18 cellular contexts compared by ENCODE assay signal in the genomic region with DNA sequence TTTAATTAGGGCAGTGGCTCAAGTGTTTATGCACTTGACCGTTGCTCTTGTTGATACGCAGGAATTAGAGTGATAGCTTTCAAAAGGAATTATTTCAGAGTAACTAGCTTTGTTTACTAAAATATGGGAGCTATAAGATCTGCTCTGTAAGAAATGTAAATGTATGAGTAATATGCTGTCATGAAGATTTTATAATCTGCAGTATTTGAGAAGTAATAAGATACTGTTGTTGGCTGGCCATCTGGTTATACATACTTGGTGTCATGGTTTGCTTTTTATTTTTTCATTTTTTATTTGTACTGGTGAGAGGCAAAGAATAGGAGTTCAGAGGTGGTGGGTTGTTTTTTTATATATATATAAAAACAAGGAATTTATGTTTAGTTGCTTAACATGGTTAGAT. TPM values are rescaled to one million over a fixed set of nuclear protein-coding genes. Genes with fewer than 3 reads are reported as not detected.
DNase-seq lines count a peak whose midpoint lies in the region; ATAC-seq, FAIRE-seq and TF ChIP-seq lines count a peak whose summit lies in the region.
"Had no signal": no experiment of that assay in that cellular context is flagged by ENCODE, and none has a peak within 500 bp of the region (broad histone marks: within the 10 kb centered on the region; RNA-seq: fewer than 3 reads in every experiment).

No MANE protein-coding gene starts in this region.

- no peak for TF ChIP-seq RAD21 in SK-N-SH (IDR thresholded peaks at IDR 0.05; ENCODE audit: low read length)

- no peak overlapping the region for H2AFZ ChIP-seq in SK-N-SH (ENCODE audit: low read depth)

- intact Hi-C loops in left colon (cut with DNase I, micrococcal nuclease), result no loop called here

- TF ChIP-seq EP300 in SK-N-SH (IDR thresholded peaks at IDR 0.05; ENCODE audit: borderline replicate concordance in 1 of 2, low read depth in 1 of 2, low read length in 1 of 2), result no peak

- no peaks in the 10 kb centered on the region for H3K27me3 Mint-ChIP-seq in activated CD4-positive, alpha-beta memory T cell treated with anti-CD3 and anti-CD28 coated beads, Interleukin-2, amount 10 ng/mL, durations not matched to agents 7 days and 5 days
- no peaks in the 10 kb centered on the region for H3K27me3 Mint-ChIP-seq in naive B cell

- no peaks in the 10 kb centered on the region for H4K20me1 ChIP-seq in SK-N-SH (ENCODE audit: insufficient read depth)

- no peak overlapping the region for H3K9ac ChIP-seq in SK-N-SH

- no peak overlapping the region for H3K4me2 ChIP-seq in SK-N-SH
- H3K4me2 ChIP-seq: A549 had no signal

- 73% methylated on average over 2 of the region's 2 CpGs for WGBS in SK-N-SH (ENCODE audit: low lambda C conversion rate)

- no peaks in the 10 kb centered on the region for H3K79me2 ChIP-seq in SK-N-SH (ENCODE audit: insufficient read depth)

- peaks cover 42% of the 10 kb centered on the region for H3K36me3 Mint-ChIP-seq in activated CD4-positive, alpha-beta memory T cell treated with anti-CD3 and anti-CD28 coated beads, Interleukin-2, amount 10 ng/mL, durations not matched to agents 7 days and 5 days (ENCODE audit: low read depth)
- H3K36me3 Mint-ChIP-seq in naive B cell, result peaks cover 13 to 19% of the 10 kb centered on the region in 2 donors

- ATAC-seq in SK-N-SH treated with all-trans-retinoic acid at 6 μM for 48 hours (peak; percentile 42; the same call in 2 of the 3 replicates), naive B cell (ENCODE audit: low read depth in 2 of 2) (no peak), GM21786 (IDR thresholded peaks at IDR 0.05; ENCODE audit: unreplicated experiment) (no peak), left colon (no peak)
- ATAC-seq: A549, gastroesophageal sphincter had no signal

- H3K4me1 ChIP-seq in SK-N-SH (ENCODE audit: control insufficient read depth in 1 of 2, insufficient read depth in 2 of 2, low read depth in 1 of 2, low read length in 1 of 2), result peaks cover 0 to 12% of the 10 kb centered on the region in 2 experiments; a peak in 3 of 4 replicates
- H3K4me1 ChIP-seq: A549 had no signal

- peaks cover 78% of the 10 kb centered on the region for H3K4me1 Mint-ChIP-seq in activated CD4-positive, alpha-beta memory T cell treated with anti-CD3 and anti-CD28 coated beads, Interleukin-2, amount 10 ng/mL, durations not matched to agents 7 days and 5 days
- peaks cover 58 to 78% (median 70%) of the 10 kb centered on the region in 3 donors for H3K4me1 Mint-ChIP-seq in naive B cell

- H3K9me2 ChIP-seq in SK-N-SH, result no peaks in the 10 kb centered on the region

- H3K9me3 Mint-ChIP-seq in activated CD4-positive, alpha-beta memory T cell treated with anti-CD3 and anti-CD28 coated beads, Interleukin-2, amount 10 ng/mL, durations not matched to agents 7 days and 5 days, result peaks cover 2% of the 10 kb centered on the region
- H3K9me3 Mint-ChIP-seq in naive B cell, result peaks cover 0 to 4% (median 0%) of the 10 kb centered on the region in 7 donors

- H3F3A ChIP-seq in SK-N-SH (replicated peaks; ENCODE audit: insufficient read depth), result no peaks in the 10 kb centered on the region

- DNase-seq in SK-N-SH (no peak), GM18507 (ENCODE audit: extremely low spot score, insufficient read length, low read depth) (no peak), naive B cell (no peak), hepatic stellate cell (ENCODE audit: low spot score) (no peak), left colon (no peak)
- DNase-seq in activated CD4-positive, alpha-beta memory T cell treated with anti-CD3 and anti-CD28 coated beads, Interleukin-2, amount 10 ng/mL, durations not matched to agents 7 days and 5 days, result no peak
- DNase-seq: Calu3; cerebellar nuclear complex; H9; KBM-7; stimulated activated naive CD4-positive, alpha-beta T cell treated with Interleukin-2 at 50 U/mL for 16 hours; T1000 had no signal

- peak overlapping the region; percentile 74 for H3K4me3 Mint-ChIP-seq in activated CD4-positive, alpha-beta memory T cell treated with anti-CD3 and anti-CD28 coated beads, Interleukin-2, amount 10 ng/mL, durations not matched to agents 7 days and 5 days
- peak overlapping the region in 5 of 8 donors; percentile 64 to 86 (median 79) for H3K4me3 Mint-ChIP-seq in naive B cell
- H3K4me3 Mint-ChIP-seq: H9 had no signal

- FAIRE-seq in GM18507 (lab: Jason Lieb, UNC), result peak; percentile 5
- FAIRE-seq: A549 had no signal

- no peaks in the 10 kb centered on the region for H3K36me3 ChIP-seq in SK-N-SH (replicated peaks in 1 of 2; ENCODE audit: control insufficient read depth in 1 of 2, insufficient read depth in 2 of 2, low read length in 1 of 2)
- H3K36me3 ChIP-seq: gastroesophageal sphincter, vagina had no signal

- H3K27ac ChIP-seq in SK-N-SH (ENCODE audit: low read depth in 2 of 2, low read length in 1 of 2), result no peak overlapping the region
- H3K27ac ChIP-seq: A549, RWPE1 had no signal

- POLR2A ChIA-PET in SK-N-SH (lab: Yijun Ruan, JAX), result no interaction called here
- POLR2A ChIA-PET in activated CD4-positive, alpha-beta memory T cell treated with anti-CD3 and anti-CD28 coated beads, Interleukin-2, amount 10 ng/mL, durations not matched to agents 7 days and 5 days (lab: Charles Lee), result interaction anchor here (0.6 to 6.9 kb wide), 9 partner anchors 9 to 98 kb away, joined by 3 to 70 read pairs (median 6); partner anchors contain the start of gene PLXNC1

- no peak for TF ChIP-seq CTCF in SK-N-SH (IDR thresholded peaks at IDR 0.05)

- no peak overlapping the region for H3K4me3 ChIP-seq in SK-N-SH (ENCODE audit: low read depth in 2 of 2, low read length in 1 of 2)
- H3K4me3 ChIP-seq: A549, gastroesophageal sphincter, vagina had no signal

- H3K27me3 ChIP-seq in SK-N-SH (ENCODE audit: insufficient read depth), result no peaks in the 10 kb centered on the region
- H3K27me3 ChIP-seq: gastroesophageal sphincter, vagina had no signal

- H3K27ac Mint-ChIP-seq in activated CD4-positive, alpha-beta memory T cell treated with anti-CD3 and anti-CD28 coated beads, Interleukin-2, amount 10 ng/mL, durations not matched to agents 7 days and 5 days, result peak overlapping the region; percentile 96
- H3K27ac Mint-ChIP-seq in naive B cell, result peak overlapping the region; percentile 69 to 99 (median 92)
- H3K27ac Mint-ChIP-seq: H9 had no signal

- CTCF ChIA-PET in SK-N-SH (lab: Yijun Ruan, JAX), result no interaction called here
- CTCF ChIA-PET in activated CD4-positive, alpha-beta memory T cell treated with anti-CD3 and anti-CD28 coated beads, Interleukin-2, amount 10 ng/mL, durations not matched to agents 7 days and 5 days (lab: Charles Lee), result interaction anchor here (0.7 to 1.5 kb wide), 5 partner anchors 55 to 291 kb away, joined by 3 to 7 read pairs (median 3); no protein-coding TSS in a partner anchor

- H3K9me3 ChIP-seq in SK-N-SH, result no peaks in the 10 kb centered on the region
- H3K9me3 ChIP-seq: A549, gastroesophageal sphincter, vagina had no signal

TF ChIP-seq in SK-N-SH treated with all-trans-retinoic acid at 6 μM for 48 hours, 23 proteins besides CTCF, POLR2A, EP300 and RAD21:
- no peak for TF ChIP-seq SNAI2 (CRISPR knock-in tag; IDR thresholded peaks at IDR 0.05)
- TF ChIP-seq ZNF8 (CRISPR knock-in tag; IDR thresholded peaks at IDR 0.05), result no peak
- TF ChIP-seq ISL1 (CRISPR knock-in tag; IDR thresholded peaks at IDR 0.05), result no peak
- TF ChIP-seq PPARA (CRISPR knock-in tag; IDR thresholded peaks at IDR 0.05; ENCODE audit: borderline replicate concordance), result no peak
- TF ChIP-seq TOX (CRISPR knock-in tag; IDR thresholded peaks at IDR 0.05; ENCODE audit: borderline replicate concordance), result no peak
TF ChIP-seq in SK-N-SH treated with all-trans-retinoic acid at 6 μM for 48 hours: peak in this region for 0.

TF ChIP-seq in SK-N-SH, 30 proteins besides CTCF, POLR2A, EP300 and RAD21:
- no peak for TF ChIP-seq USF2 (IDR thresholded peaks at IDR 0.05; ENCODE audit: borderline replicate concordance, low read depth, low read length)
- TF ChIP-seq EZH2phosphoT487 (IDR thresholded peaks at IDR 0.05; ENCODE audit: borderline replicate concordance, low read depth), result no peak
- TF ChIP-seq CHD2 (IDR thresholded peaks at IDR 0.05; ENCODE audit: low read length, partially characterized antibody), result no peak
- no peak for TF ChIP-seq YY1 (IDR thresholded peaks at IDR 0.05; ENCODE audit: low read depth)
- TF ChIP-seq TCF12 (IDR thresholded peaks at IDR 0.05), result no peak
- TF ChIP-seq TAF1 (IDR thresholded peaks at IDR 0.05; ENCODE audit: borderline replicate concordance, low read depth, low read length), result no peak
- no peak for TF ChIP-seq GABPA (IDR thresholded peaks at IDR 0.05; ENCODE audit: low read depth)
- no peak for TF ChIP-seq SIN3A (IDR thresholded peaks at IDR 0.05; ENCODE audit: borderline replicate concordance, low read depth, low read length)
- TF ChIP-seq TEAD4 (IDR thresholded peaks at IDR 0.05; ENCODE audit: borderline replicate concordance, insufficient read depth), result no peak
- no peak for TF ChIP-seq RFX5 (IDR thresholded peaks at IDR 0.05; ENCODE audit: low read length)
- TF ChIP-seq ELF1 (IDR thresholded peaks at IDR 0.05), result no peak

RNA-seq across cellular contexts. Expression of gene PLXNC1, which starts 58.5 kb away (rescaled TPM):
- polyA plus RNA-seq in SK-N-SH (2012; rRNA removed) (0.23 and 0.28 TPM in 2 replicates), naive B cell (ENCODE audit: low read depth in 6 of 6) (1 to 10 TPM; 2.1 to 6.9 (median 4.4) TPM)
- 0.24 and 0.27 TPM in 2 replicates for polyA plus RNA-seq in SK-N-SH (2012; cell fraction: cytosol; rRNA removed)
- 0.28 and 0.50 TPM in 2 replicates for polyA plus RNA-seq in SK-N-SH (2012; cell fraction: nucleus; rRNA removed)
- total RNA-seq in activated CD4-positive, alpha-beta memory T cell treated with anti-CD3 and anti-CD28 coated beads, Interleukin-2, amount 10 ng/mL, durations not matched to agents 7 days and 5 days, result 10 to 100 TPM; 27.0 to 27.1 TPM
- 10 to 100 TPM in 1 of 2 donors, 1 to 10 TPM in 1; 7.4 to 11.2 TPM for total RNA-seq in left colon
